In the genomic region with DNA sequence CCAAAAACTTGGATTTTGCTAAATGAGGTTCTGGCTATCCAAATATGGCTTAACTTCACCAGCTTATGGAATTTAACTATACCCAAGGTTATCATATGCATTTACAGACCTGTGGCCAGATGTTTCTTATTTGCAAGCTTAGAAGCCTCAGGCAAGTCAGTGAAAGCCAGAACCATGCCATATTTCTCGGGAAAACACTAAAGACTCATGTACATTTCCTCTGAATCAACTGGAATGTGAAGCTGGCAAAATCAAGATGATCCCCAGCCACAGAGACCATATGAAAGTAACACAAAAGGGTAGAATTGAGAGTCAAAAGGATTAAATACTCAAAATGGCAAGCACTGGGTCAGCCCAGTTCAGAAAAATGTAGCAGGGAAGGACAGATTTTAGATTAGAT, we compare ENCODE assay signal across 16 cellular contexts.
DNase-seq lines count a peak whose midpoint lies in the region; ATAC-seq and TF ChIP-seq lines count a peak whose summit lies in the region.
"Had no signal": no experiment of that assay in that cellular context is flagged by ENCODE, and none has a peak within 500 bp of the region (broad histone marks: within the 10 kb centered on the region; RNA-seq: fewer than 3 reads in every experiment).

No MANE protein-coding gene starts in this region.

- H3K4me2 ChIP-seq in SK-N-SH (no peak overlapping the region), trophoblast cell (ENCODE audit: low read length) (no peak overlapping the region)
- H3K4me2 ChIP-seq: A549, BLaER1 had no signal

- no peak for TF ChIP-seq CTCF in SK-N-SH (IDR thresholded peaks at IDR 0.05)

- no peaks in the 10 kb centered on the region for H3K9me2 ChIP-seq in SK-N-SH

- peak; percentile 23 for DNase-seq in SK-N-SH
- peak; percentile 48 for DNase-seq in SK-N-MC (ENCODE audit: low read depth, low spot score)
- DNase-seq in fibroblast of gingiva (ENCODE audit: low read depth), result peak; percentile 5
- peak; percentile 38 to 89 for DNase-seq in trophoblast cell
- no peak for DNase-seq in glomerular visceral epithelial cell (ENCODE audit: extremely low spot score)
- no peak for DNase-seq in left cardiac atrium
- DNase-seq in mesenteric fat pad (ENCODE audit: low spot score), result no peak
- DNase-seq: CD4-positive, alpha-beta memory T cell; DMS79 treated with DMSO at 0.1 percent for 48 hours; GOT3; H7; IMR-90 had no signal

- H3K36me3 ChIP-seq in SK-N-SH (replicated peaks in 1 of 2; ENCODE audit: control insufficient read depth in 1 of 2, insufficient read depth in 2 of 2, low read length in 1 of 2), result no peaks in the 10 kb centered on the region
- H3K36me3 ChIP-seq in SK-N-MC (ENCODE audit: insufficient read depth, low read length), result no peaks in the 10 kb centered on the region
- H3K36me3 ChIP-seq in trophoblast cell (ENCODE audit: control insufficient read depth in 1 of 2, insufficient read depth in 2 of 2, low read length in 2 of 2), result no peaks in the 10 kb centered on the region
- H3K36me3 ChIP-seq: BLaER1 had no signal

- no peak overlapping the region for H2BK120ac ChIP-seq in trophoblast cell (ENCODE audit: insufficient read depth, low read length, poor library complexity)

- H4K20me1 ChIP-seq in SK-N-SH (ENCODE audit: insufficient read depth), result no peaks in the 10 kb centered on the region
- H4K20me1 ChIP-seq: BLaER1 had no signal

- H3K27ac ChIP-seq in SK-N-SH (ENCODE audit: low read depth in 2 of 2, low read length in 1 of 2) (no peak overlapping the region), SK-N-MC (peak overlapping the region; percentile 84), trophoblast cell (ENCODE audit: low read depth, low read length) (no peak overlapping the region)
- H3K27ac ChIP-seq: 22Rv1, A549, BLaER1 had no signal

- no peak overlapping the region for H3K23ac ChIP-seq in trophoblast cell (ENCODE audit: low read length)

- no peak overlapping the region for H3K9ac ChIP-seq in SK-N-SH
- H3K9ac ChIP-seq in SK-N-MC (ENCODE audit: insufficient read length), result no peak overlapping the region
- H3K9ac ChIP-seq in trophoblast cell (ENCODE audit: low read length), result no peak overlapping the region
- H3K9ac ChIP-seq: BLaER1 had no signal

- no peak overlapping the region for H2BK5ac ChIP-seq in trophoblast cell (ENCODE audit: low read depth, low read length, poor library complexity)

- no peak; a peak in 1 of 4 replicates for TF ChIP-seq EP300 in SK-N-SH (IDR thresholded peaks at IDR 0.05; ENCODE audit: borderline replicate concordance in 1 of 2, low read depth in 1 of 2, low read length in 1 of 2)

- intact Hi-C loops in left cardiac atrium (cut with DNase I), result no loop called here

- H3K79me2 ChIP-seq in SK-N-SH (ENCODE audit: insufficient read depth), result no peaks in the 10 kb centered on the region
- no peaks in the 10 kb centered on the region for H3K79me2 ChIP-seq in trophoblast cell (ENCODE audit: control insufficient read depth, insufficient read depth, low read length, poor library complexity)

- no peaks in the 10 kb centered on the region for H3K27me3 ChIP-seq in SK-N-SH (ENCODE audit: insufficient read depth)
- no peaks in the 10 kb centered on the region for H3K27me3 ChIP-seq in trophoblast cell (ENCODE audit: insufficient read depth, low read length)
- H3K27me3 ChIP-seq: BLaER1 had no signal

- no peak overlapping the region for H3K4ac ChIP-seq in trophoblast cell (ENCODE audit: low read depth, low read length)

- 0% methylated on average over 1 of the region's 1 CpG for WGBS in SK-N-SH (ENCODE audit: low lambda C conversion rate)
- WGBS in trophoblast cell (ENCODE audit: extremely low coverage, insufficient coverage, insufficient read length), result no CpG with 5 or more reads among the region's 1 CpG

- no peak overlapping the region for H2BK12ac ChIP-seq in trophoblast cell (ENCODE audit: low read length)

- H4K12ac ChIP-seq in trophoblast cell (ENCODE audit: low read depth, low read length), result no peak overlapping the region

- no peak overlapping the region for H3K18ac ChIP-seq in trophoblast cell (ENCODE audit: low read length)

- POLR2A ChIA-PET in SK-N-SH (lab: Yijun Ruan, JAX), result no interaction called here

- H3K4me1 ChIP-seq in SK-N-SH (ENCODE audit: control insufficient read depth in 1 of 2, insufficient read depth in 2 of 2, low read depth in 1 of 2, low read length in 1 of 2), result no peaks in the 10 kb centered on the region; a peak in 2 of 4 replicates
- H3K4me1 ChIP-seq in trophoblast cell (ENCODE audit: control insufficient read depth in 1 of 2, insufficient read depth in 2 of 2, low read length in 2 of 2), result no peaks in the 10 kb centered on the region
- H3K4me1 ChIP-seq: A549, BLaER1 had no signal

- H3F3A ChIP-seq in SK-N-SH (replicated peaks; ENCODE audit: insufficient read depth), result no peaks in the 10 kb centered on the region

- H3K9me3 ChIP-seq in SK-N-SH (no peaks in the 10 kb centered on the region), SK-N-MC (ENCODE audit: low read depth, low read length) (no peaks in the 10 kb centered on the region), trophoblast cell (ENCODE audit: insufficient read depth, low read depth, low read length) (no peaks in the 10 kb centered on the region)
- H3K9me3 ChIP-seq: A549, BLaER1 had no signal

- CTCF ChIA-PET in SK-N-SH (lab: Yijun Ruan, JAX), result interaction anchor here (1.4 kb wide), 1 partner anchor 18 kb away, joined by 3 read pairs; no protein-coding TSS in a partner anchor

- no peak for TF ChIP-seq RAD21 in SK-N-SH (IDR thresholded peaks at IDR 0.05; ENCODE audit: low read length)

- no peak overlapping the region for H4K8ac ChIP-seq in trophoblast cell (ENCODE audit: low read depth, low read length)

- H3K4me3 ChIP-seq in SK-N-SH (ENCODE audit: low read depth in 2 of 2, low read length in 1 of 2) (no peak overlapping the region), SK-N-MC (peak overlapping the region; percentile 23; the same call in 1 of the 2 replicates), trophoblast cell (ENCODE audit: low read depth, low read length) (no peak overlapping the region)
- H3K4me3 ChIP-seq: A549, BLaER1 had no signal

- H3K79me1 ChIP-seq in trophoblast cell (ENCODE audit: low read length), result no peaks in the 10 kb centered on the region

- H4K91ac ChIP-seq in trophoblast cell (ENCODE audit: low read depth, low read length), result no peak overlapping the region

- ATAC-seq in SK-N-SH treated with all-trans-retinoic acid at 6 μM for 48 hours (no peak), left cardiac atrium (no peak)
- ATAC-seq: A549 had no signal

- H2AFZ ChIP-seq in SK-N-SH (ENCODE audit: low read depth) (no peak overlapping the region), trophoblast cell (ENCODE audit: insufficient read depth, low read length, poor library complexity) (no peak overlapping the region)

- H3K14ac ChIP-seq in trophoblast cell (ENCODE audit: low read length), result no peak overlapping the region

- H2AK5ac ChIP-seq in trophoblast cell (ENCODE audit: low read length), result no peak overlapping the region

TF ChIP-seq in SK-N-SH, 30 proteins besides CTCF, POLR2A, EP300 and RAD21:
- 0 out of 2 replicates have a peak, but pooled peaks have one; percentile 9 for TF ChIP-seq RCOR1 (IDR thresholded peaks at IDR 0.05; ENCODE audit: low read length)
- TF ChIP-seq YY1 (IDR thresholded peaks at IDR 0.05; ENCODE audit: low read depth), result no peak
TF ChIP-seq in SK-N-SH: peak in this region for 1.

TF ChIP-seq in SK-N-SH treated with all-trans-retinoic acid at 6 μM for 48 hours, 23 proteins besides CTCF, POLR2A, EP300 and RAD21 (continues in another document):
- no peak for TF ChIP-seq RARB (CRISPR knock-in tag; IDR thresholded peaks at IDR 0.05)
- TF ChIP-seq, protein P1, sequence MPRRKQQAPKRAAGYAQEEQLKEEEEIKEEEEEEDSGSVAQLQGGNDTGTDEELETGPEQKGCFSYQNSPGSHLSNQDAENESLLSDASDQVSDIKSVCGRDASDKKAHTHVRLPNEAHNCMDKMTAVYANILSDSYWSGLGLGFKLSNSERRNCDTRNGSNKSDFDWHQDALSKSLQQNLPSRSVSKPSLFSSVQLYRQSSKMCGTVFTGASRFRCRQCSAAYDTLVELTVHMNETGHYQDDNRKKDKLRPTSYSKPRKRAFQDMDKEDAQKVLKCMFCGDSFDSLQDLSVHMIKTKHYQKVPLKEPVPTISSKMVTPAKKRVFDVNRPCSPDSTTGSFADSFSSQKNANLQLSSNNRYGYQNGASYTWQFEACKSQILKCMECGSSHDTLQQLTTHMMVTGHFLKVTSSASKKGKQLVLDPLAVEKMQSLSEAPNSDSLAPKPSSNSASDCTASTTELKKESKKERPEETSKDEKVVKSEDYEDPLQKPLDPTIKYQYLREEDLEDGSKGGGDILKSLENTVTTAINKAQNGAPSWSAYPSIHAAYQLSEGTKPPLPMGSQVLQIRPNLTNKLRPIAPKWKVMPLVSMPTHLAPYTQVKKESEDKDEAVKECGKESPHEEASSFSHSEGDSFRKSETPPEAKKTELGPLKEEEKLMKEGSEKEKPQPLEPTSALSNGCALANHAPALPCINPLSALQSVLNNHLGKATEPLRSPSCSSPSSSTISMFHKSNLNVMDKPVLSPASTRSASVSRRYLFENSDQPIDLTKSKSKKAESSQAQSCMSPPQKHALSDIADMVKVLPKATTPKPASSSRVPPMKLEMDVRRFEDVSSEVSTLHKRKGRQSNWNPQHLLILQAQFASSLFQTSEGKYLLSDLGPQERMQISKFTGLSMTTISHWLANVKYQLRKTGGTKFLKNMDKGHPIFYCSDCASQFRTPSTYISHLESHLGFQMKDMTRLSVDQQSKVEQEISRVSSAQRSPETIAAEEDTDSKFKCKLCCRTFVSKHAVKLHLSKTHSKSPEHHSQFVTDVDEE (CRISPR knock-in tag; IDR thresholded peaks at IDR 0.05), result no peak
- no peak for TF ChIP-seq ZC3H10 (CRISPR knock-in tag; IDR thresholded peaks at IDR 0.05)
- TF ChIP-seq GLIS3 (CRISPR knock-in tag; IDR thresholded peaks at IDR 0.05), result no peak
- TF ChIP-seq, protein P2, sequence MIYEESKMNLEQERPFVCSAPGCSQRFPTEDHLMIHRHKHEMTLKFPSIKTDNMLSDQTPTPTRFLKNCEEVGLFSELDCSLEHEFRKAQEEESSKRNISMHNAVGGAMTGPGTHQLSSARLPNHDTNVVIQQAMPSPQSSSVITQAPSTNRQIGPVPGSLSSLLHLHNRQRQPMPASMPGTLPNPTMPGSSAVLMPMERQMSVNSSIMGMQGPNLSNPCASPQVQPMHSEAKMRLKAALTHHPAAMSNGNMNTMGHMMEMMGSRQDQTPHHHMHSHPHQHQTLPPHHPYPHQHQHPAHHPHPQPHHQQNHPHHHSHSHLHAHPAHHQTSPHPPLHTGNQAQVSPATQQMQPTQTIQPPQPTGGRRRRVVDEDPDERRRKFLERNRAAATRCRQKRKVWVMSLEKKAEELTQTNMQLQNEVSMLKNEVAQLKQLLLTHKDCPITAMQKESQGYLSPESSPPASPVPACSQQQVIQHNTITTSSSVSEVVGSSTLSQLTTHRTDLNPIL (CRISPR knock-in tag; IDR thresholded peaks at IDR 0.05; ENCODE audit: low read depth), result no peak
- TF ChIP-seq SNAI2 (CRISPR knock-in tag; IDR thresholded peaks at IDR 0.05), result no peak
- no peak for TF ChIP-seq ZFP3 (CRISPR knock-in tag; IDR thresholded peaks at IDR 0.05)
- no peak for TF ChIP-seq PPARA (CRISPR knock-in tag; IDR thresholded peaks at IDR 0.05; ENCODE audit: borderline replicate concordance)
- no peak for TF ChIP-seq OSR1 (CRISPR knock-in tag; IDR thresholded peaks at IDR 0.05)
- TF ChIP-seq ZNF8 (CRISPR knock-in tag; IDR thresholded peaks at IDR 0.05), result no peak
- TF ChIP-seq ESRRG (CRISPR knock-in tag; IDR thresholded peaks at IDR 0.05), result no peak
- TF ChIP-seq BACH2 (CRISPR knock-in tag; IDR thresholded peaks at IDR 0.05; ENCODE audit: borderline replicate concordance), result no peak

Comparison
In these comparisons a context has a peak if more than half of its experiments do, and no peak if none do; other contexts are left out.
1. DNase-seq: peak in SK-N-SH (single experiment), SK-N-MC (single experiment), fibroblast of gingiva (single experiment) and trophoblast cell (2 of 2); none in glomerular visceral epithelial cell (single experiment), left cardiac atrium (single experiment) and mesenteric fat pad (single experiment).